In genomic region chr11:47216141-47216798, GRCh38 we compare ENCODE assay signal across 1 cellular context.
TF ChIP-seq lines count a peak whose summit lies in the region.

No MANE protein-coding gene starts in this region.

TF ChIP-seq in HepG2, 621 proteins besides CTCF, POLR2A, EP300 and RAD21 (continued from another document and continues in another):
- TF ChIP-seq ZNF235 (CRISPR knock-in tag; IDR thresholded peaks at IDR 0.05; ENCODE audit: borderline replicate concordance), result no peak
- peak; percentile 85 for TF ChIP-seq NFIC (IDR thresholded peaks at IDR 0.05; ENCODE audit: low read length)
- no peak for TF ChIP-seq KLF9 (CRISPR knock-in tag; IDR thresholded peaks at IDR 0.05; ENCODE audit: low read depth)
- no peak for TF ChIP-seq ZMAT3 (CRISPR knock-in tag; conservative IDR thresholded peaks at IDR 0.05)
- peak; percentile 95 for TF ChIP-seq RARA (CRISPR knock-in tag; IDR thresholded peaks at IDR 0.05)
- TF ChIP-seq TEAD3 (CRISPR knock-in tag; optimal IDR thresholded peaks at IDR 0.05; ENCODE audit: borderline replicate concordance), result peak; percentile 97
- no peak for TF ChIP-seq ETV5 (CRISPR knock-in tag; IDR thresholded peaks at IDR 0.05; ENCODE audit: borderline replicate concordance)
- peak; percentile 97 for TF ChIP-seq ZNF549 (CRISPR knock-in tag; IDR thresholded peaks at IDR 0.05)
- peak; percentile 47; the same call in 1 of the 2 replicates for TF ChIP-seq PAXIP1 (CRISPR knock-in tag; conservative IDR thresholded peaks at IDR 0.05)
- TF ChIP-seq, protein P1, sequence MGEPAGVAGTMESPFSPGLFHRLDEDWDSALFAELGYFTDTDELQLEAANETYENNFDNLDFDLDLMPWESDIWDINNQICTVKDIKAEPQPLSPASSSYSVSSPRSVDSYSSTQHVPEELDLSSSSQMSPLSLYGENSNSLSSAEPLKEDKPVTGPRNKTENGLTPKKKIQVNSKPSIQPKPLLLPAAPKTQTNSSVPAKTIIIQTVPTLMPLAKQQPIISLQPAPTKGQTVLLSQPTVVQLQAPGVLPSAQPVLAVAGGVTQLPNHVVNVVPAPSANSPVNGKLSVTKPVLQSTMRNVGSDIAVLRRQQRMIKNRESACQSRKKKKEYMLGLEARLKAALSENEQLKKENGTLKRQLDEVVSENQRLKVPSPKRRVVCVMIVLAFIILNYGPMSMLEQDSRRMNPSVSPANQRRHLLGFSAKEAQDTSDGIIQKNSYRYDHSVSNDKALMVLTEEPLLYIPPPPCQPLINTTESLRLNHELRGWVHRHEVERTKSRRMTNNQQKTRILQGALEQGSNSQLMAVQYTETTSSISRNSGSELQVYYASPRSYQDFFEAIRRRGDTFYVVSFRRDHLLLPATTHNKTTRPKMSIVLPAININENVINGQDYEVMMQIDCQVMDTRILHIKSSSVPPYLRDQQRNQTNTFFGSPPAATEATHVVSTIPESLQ (CRISPR knock-in tag; conservative IDR thresholded peaks at IDR 0.05), result no peak
- peak; percentile 1; the same call in 1 of the 2 replicates for TF ChIP-seq ZC3H13 (CRISPR knock-in tag; IDR thresholded peaks at IDR 0.05)
- no peak for TF ChIP-seq ZNF660 (CRISPR knock-in tag; IDR thresholded peaks at IDR 0.05; ENCODE audit: borderline replicate concordance, low read depth)
- TF ChIP-seq KIAA2018 (CRISPR knock-in tag; IDR thresholded peaks at IDR 0.05; ENCODE audit: borderline replicate concordance), result no peak
- 0 out of 2 replicates have a peak, but pooled peaks have one; percentile 37 for TF ChIP-seq ZNF329 (CRISPR knock-in tag; IDR thresholded peaks at IDR 0.05; ENCODE audit: low read depth)
- TF ChIP-seq MXI1 (IDR thresholded peaks at IDR 0.05; ENCODE audit: borderline replicate concordance, low read depth, low read length), result peak; percentile 11; the same call in 1 of the 3 replicates
- TF ChIP-seq ZNF331 (CRISPR knock-in tag; IDR thresholded peaks at IDR 0.05), result no peak
- TF ChIP-seq HDAC2 (CRISPR knock-in tag; IDR thresholded peaks at IDR 0.05), result peak; percentile 64; the same call in 1 of the 2 replicates
- TF ChIP-seq KLF16 (CRISPR knock-in tag; IDR thresholded peaks at IDR 0.05), result peak in 1 of 2 experiments; percentile 49; a peak in 1 of 4 replicates
- TF ChIP-seq FOXA3 (CRISPR knock-in tag; IDR thresholded peaks at IDR 0.05), result peak; percentile 60
- no peak for TF ChIP-seq ZNF251 (CRISPR knock-in tag; IDR thresholded peaks at IDR 0.05)
- no peak; the same call in 1 of the 2 replicates for TF ChIP-seq NFE2 (CRISPR knock-in tag; IDR thresholded peaks at IDR 0.05)
- peak; percentile 82 for TF ChIP-seq HDAC1 (CRISPR knock-in tag; IDR thresholded peaks at IDR 0.05)
- TF ChIP-seq RELA (CRISPR knock-in tag; IDR thresholded peaks at IDR 0.05), result no peak
- TF ChIP-seq BORCS8-MEF2B (CRISPR knock-in tag; IDR thresholded peaks at IDR 0.05), result peak; percentile 45; the same call in 1 of the 2 replicates
- TF ChIP-seq ZNF354B (CRISPR knock-in tag; IDR thresholded peaks at IDR 0.05), result no peak
- no peak for TF ChIP-seq POLR2AphosphoS5 (IDR thresholded peaks at IDR 0.05; ENCODE audit: low read depth, low read length)
- TF ChIP-seq YEATS2 (CRISPR knock-in tag; IDR thresholded peaks at IDR 0.05; ENCODE audit: borderline replicate concordance), result 0 out of 2 replicates have a peak, but pooled peaks have one; percentile 44
- peak; percentile 79 for TF ChIP-seq TFAP4 (IDR thresholded peaks at IDR 0.05; ENCODE audit: borderline replicate concordance, low read depth)
- no peak for TF ChIP-seq ZNF704 (CRISPR knock-in tag; IDR thresholded peaks at IDR 0.05; ENCODE audit: borderline replicate concordance)
- no peak for TF ChIP-seq SMAD9 (CRISPR knock-in tag; IDR thresholded peaks at IDR 0.05)
- no peak for TF ChIP-seq SMAD1 (CRISPR knock-in tag; IDR thresholded peaks at IDR 0.05; ENCODE audit: borderline replicate concordance, low read depth)
- TF ChIP-seq NKX3-1 (CRISPR knock-in tag; IDR thresholded peaks at IDR 0.05), result 0 out of 2 replicates have a peak, but pooled peaks have one; percentile 28
- TF ChIP-seq TBL1XR1 (IDR thresholded peaks at IDR 0.05; ENCODE audit: borderline replicate concordance, low read length, partially characterized antibody), result peak; percentile 98
- peak; percentile 76; the same call in 1 of the 2 replicates for TF ChIP-seq PHF21A (CRISPR knock-in tag; IDR thresholded peaks at IDR 0.05)
- no peak for TF ChIP-seq RBAK (CRISPR knock-in tag; IDR thresholded peaks at IDR 0.05)
- TF ChIP-seq SIN3A (IDR thresholded peaks at IDR 0.05; ENCODE audit: borderline replicate concordance, low read depth, low read length), result peak; percentile 63; the same call in 1 of the 2 replicates
- TF ChIP-seq ZNF800 (CRISPR knock-in tag; IDR thresholded peaks at IDR 0.05), result no peak
- no peak for TF ChIP-seq GABPA (IDR thresholded peaks at IDR 0.05; ENCODE audit: low read depth, low read length)
- no peak for TF ChIP-seq GABPA (CRISPR knock-in tag; IDR thresholded peaks at IDR 0.05; ENCODE audit: low read depth)
- TF ChIP-seq CCDC6 (CRISPR knock-in tag; IDR thresholded peaks at IDR 0.05), result 0 out of 2 replicates have a peak, but pooled peaks have one; percentile 20
- no peak for TF ChIP-seq THAP11 (CRISPR knock-in tag; IDR thresholded peaks at IDR 0.05)
- no peak for TF ChIP-seq JUNB (CRISPR knock-in tag; IDR thresholded peaks at IDR 0.05; ENCODE audit: borderline replicate concordance)
- no peak for TF ChIP-seq ZNF629 (CRISPR knock-in tag; conservative IDR thresholded peaks at IDR 0.05)
- no peak for TF ChIP-seq IRF2 (CRISPR knock-in tag; IDR thresholded peaks at IDR 0.05)
- 0 out of 2 replicates have a peak, but pooled peaks have one; percentile 22 for TF ChIP-seq MEIS2 (CRISPR knock-in tag; IDR thresholded peaks at IDR 0.05)
- TF ChIP-seq HMG20A (CRISPR knock-in tag; IDR thresholded peaks at IDR 0.05; ENCODE audit: borderline replicate concordance), result peak; percentile 62; the same call in 1 of the 2 replicates
- TF ChIP-seq, protein P2, sequence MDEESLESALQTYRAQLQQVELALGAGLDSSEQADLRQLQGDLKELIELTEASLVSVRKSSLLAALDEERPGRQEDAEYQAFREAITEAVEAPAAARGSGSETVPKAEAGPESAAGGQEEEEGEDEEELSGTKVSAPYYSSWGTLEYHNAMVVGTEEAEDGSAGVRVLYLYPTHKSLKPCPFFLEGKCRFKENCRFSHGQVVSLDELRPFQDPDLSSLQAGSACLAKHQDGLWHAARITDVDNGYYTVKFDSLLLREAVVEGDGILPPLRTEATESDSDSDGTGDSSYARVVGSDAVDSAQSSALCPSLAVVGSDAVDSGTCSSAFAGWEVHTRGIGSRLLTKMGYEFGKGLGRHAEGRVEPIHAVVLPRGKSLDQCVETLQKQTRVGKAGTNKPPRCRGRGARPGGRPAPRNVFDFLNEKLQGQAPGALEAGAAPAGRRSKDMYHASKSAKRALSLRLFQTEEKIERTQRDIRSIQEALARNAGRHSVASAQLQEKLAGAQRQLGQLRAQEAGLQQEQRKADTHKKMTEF (CRISPR knock-in tag; IDR thresholded peaks at IDR 0.05), result peak; percentile 28; the same call in 1 of the 2 replicates
- peak; percentile 74 for TF ChIP-seq FOSL2 (CRISPR knock-in tag; IDR thresholded peaks at IDR 0.05)
- peak; percentile 62 for TF ChIP-seq ZBTB7B (CRISPR knock-in tag; IDR thresholded peaks at IDR 0.05)
- no peak for TF ChIP-seq ZEB1 (IDR thresholded peaks at IDR 0.05; ENCODE audit: insufficient replicate concordance, low read depth)
